In the genomic region with DNA sequence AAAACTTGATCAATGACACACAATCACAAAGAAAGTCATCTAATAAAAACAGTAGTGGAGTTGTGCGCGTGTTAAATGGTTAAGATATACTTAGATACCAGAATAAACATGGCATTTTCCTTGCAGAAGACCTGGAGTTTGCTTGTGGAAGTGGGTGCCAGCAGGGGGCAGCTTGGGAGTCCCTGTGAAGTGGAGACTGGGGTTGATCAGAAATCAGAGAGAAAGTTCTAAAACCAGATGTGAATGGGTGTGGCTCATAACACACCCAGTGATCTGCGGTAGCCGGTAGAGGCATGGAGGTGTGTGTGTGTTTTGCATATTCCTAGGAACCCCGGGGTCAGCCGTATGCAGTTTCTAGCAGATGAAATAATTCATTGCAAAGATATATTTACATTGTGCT, we compare ENCODE assay signal across 8 cellular contexts.
DNase-seq lines count a peak whose midpoint lies in the region; ATAC-seq and TF ChIP-seq lines count a peak whose summit lies in the region.

No MANE protein-coding gene starts in this region.

- H3K9me3 ChIP-seq in CD8-positive, alpha-beta T cell (ENCODE audit: low read length): no peaks in the 10 kb centered on the region

- peak; percentile 43 for TF ChIP-seq CTCF in CD8-positive, alpha-beta T cell (IDR thresholded peaks at IDR 0.05)

- CTCF ChIA-PET in CD8-positive, alpha-beta T cell (lab: Charles Lee): interaction anchor here (0.9 to 3.3 kb wide), 6 partner anchors 9 to 591 kb away, joined by 3 to 28 read pairs (median 12); partner anchors contain the start of gene TRIB2

- H3K9me3 Mint-ChIP-seq in CD8-positive, alpha-beta T cell: no peaks in the 10 kb centered on the region
- H3K9me3 Mint-ChIP-seq in activated T-helper 17 cell treated with anti-CD3 and anti-CD28 coated beads, Interleukin-2, amount 50 U/mL, for 72 hours: no peaks in the 10 kb centered on the region

- peak; percentile 34 to 78 (median 53) for DNase-seq in CD8-positive, alpha-beta T cell
- DNase-seq in NCI-H82 treated with DMSO at 0.1 percent for 48 hours (lab: John Stamatoyannopoulos, UW; ENCODE audit: unreplicated experiment) (peak; percentile 2), left cardiac atrium (peak; percentile 73), NCI-H345 (lab: John Stamatoyannopoulos, UW) (no peak)
- peak; percentile 56 for DNase-seq in stimulated activated CD4-positive, alpha-beta T cell treated with anti-CD3 and anti-CD28 coated beads, Interleukin-4, amount 100 ng/mL, for 24 hours

- H3K4me3 ChIP-seq in CD8-positive, alpha-beta T cell (ENCODE audit: low read depth, low read length): no peak overlapping the region

- H3K36me3 ChIP-seq in CD8-positive, alpha-beta T cell (ENCODE audit: insufficient read depth, low read length): no peaks in the 10 kb centered on the region

- no peaks in the 10 kb centered on the region for H3K27me3 ChIP-seq in CD8-positive, alpha-beta T cell (ENCODE audit: insufficient read depth, low read length)

- H3K4me1 Mint-ChIP-seq in CD8-positive, alpha-beta T cell (ENCODE audit: low read depth): peaks cover 34% of the 10 kb centered on the region
- H3K4me1 Mint-ChIP-seq in activated T-helper 17 cell treated with anti-CD3 and anti-CD28 coated beads, Interleukin-2, amount 50 U/mL, for 72 hours: peaks cover 20% of the 10 kb centered on the region

- POLR2A ChIA-PET in CD8-positive, alpha-beta T cell (lab: Charles Lee): interaction anchor here (0.9 kb wide), 1 partner anchor 299 kb away, joined by 4 read pairs; no protein-coding TSS in a partner anchor

- H3K27ac Mint-ChIP-seq in CD8-positive, alpha-beta T cell: peak overlapping the region; percentile 5
- no peak overlapping the region for H3K27ac Mint-ChIP-seq in activated T-helper 17 cell treated with anti-CD3 and anti-CD28 coated beads, Interleukin-2, amount 50 U/mL, for 72 hours

- H3K36me3 Mint-ChIP-seq in CD8-positive, alpha-beta T cell: no peaks in the 10 kb centered on the region
- no peaks in the 10 kb centered on the region for H3K36me3 Mint-ChIP-seq in activated T-helper 17 cell treated with anti-CD3 and anti-CD28 coated beads, Interleukin-2, amount 50 U/mL, for 72 hours (ENCODE audit: low read depth)

- ATAC-seq in CD8-positive, alpha-beta T cell: peak; percentile 62
- ATAC-seq in activated T-helper 17 cell treated with anti-CD3 and anti-CD28 coated beads, Interleukin-2, amount 50 U/mL, for 72 hours (replicated peaks): peak; percentile 57
- ATAC-seq in left cardiac atrium (peak; percentile 44 to 47), HG03342 (IDR thresholded peaks at IDR 0.05; ENCODE audit: unreplicated experiment) (no peak), HG02938 (IDR thresholded peaks at IDR 0.05; ENCODE audit: unreplicated experiment) (no peak)

- H3K4me3 Mint-ChIP-seq in CD8-positive, alpha-beta T cell: no peak overlapping the region
- no peak overlapping the region for H3K4me3 Mint-ChIP-seq in activated T-helper 17 cell treated with anti-CD3 and anti-CD28 coated beads, Interleukin-2, amount 50 U/mL, for 72 hours

- peaks cover 20% of the 10 kb centered on the region for H3K4me1 ChIP-seq in CD8-positive, alpha-beta T cell (ENCODE audit: insufficient read depth, low read length)

- H3K27me3 Mint-ChIP-seq in CD8-positive, alpha-beta T cell (ENCODE audit: low read depth): no peaks in the 10 kb centered on the region
- no peaks in the 10 kb centered on the region for H3K27me3 Mint-ChIP-seq in activated T-helper 17 cell treated with anti-CD3 and anti-CD28 coated beads, Interleukin-2, amount 50 U/mL, for 72 hours

- H3K27ac ChIP-seq in CD8-positive, alpha-beta T cell (ENCODE audit: low read depth, low read length): no peak overlapping the region

- intact Hi-C loops in CD8-positive, alpha-beta T cell (cut with DNase I, micrococcal nuclease): loop anchor here (1.0 to 10.0 kb wide), 8 partner anchors 190 to 591 kb away; partner anchors contain the start of gene TRIB2 (in 2 of the 2)
- intact Hi-C loops in left cardiac atrium (cut with DNase I): no loop called here

Comparison
In these comparisons a context has a peak if more than half of its experiments do, and no peak if none do; other contexts are left out.
1. ATAC-seq: peak in CD8-positive, alpha-beta T cell (single experiment), activated T-helper 17 cell treated with anti-CD3 and anti-CD28 coated beads, Interleukin-2, amount 50 U/mL, for 72 hours (single experiment) and left cardiac atrium (2 of 2); none in HG03342 (single experiment) and HG02938 (single experiment).
2. intact Hi-C loops: an anchor here in CD8-positive, alpha-beta T cell (1.0 to 10.0 kb wide); none called in left cardiac atrium.